ENCODE assay signal across 3 cellular contexts in genomic region chr1:116485976-116486375, GRCh38.
"Had no signal": no experiment of that assay in that cellular context is flagged by ENCODE, and none has a peak within 500 bp of the region (broad histone marks: within the 10 kb centered on the region; RNA-seq: fewer than 3 reads in every experiment).

No MANE protein-coding gene starts in this region.

- H3K4me3 ChIP-seq: gastroesophageal sphincter, left ventricle myocardium inferior, thoracic aorta had no signal

- H3K27ac ChIP-seq: gastroesophageal sphincter, left ventricle myocardium inferior, thoracic aorta had no signal

- H3K9me3 ChIP-seq: gastroesophageal sphincter, left ventricle myocardium inferior, thoracic aorta had no signal

- H3K36me3 ChIP-seq: gastroesophageal sphincter, left ventricle myocardium inferior, thoracic aorta had no signal
